Comparison of ENCODE assay signal across 1 cellular context in the genomic region with DNA sequence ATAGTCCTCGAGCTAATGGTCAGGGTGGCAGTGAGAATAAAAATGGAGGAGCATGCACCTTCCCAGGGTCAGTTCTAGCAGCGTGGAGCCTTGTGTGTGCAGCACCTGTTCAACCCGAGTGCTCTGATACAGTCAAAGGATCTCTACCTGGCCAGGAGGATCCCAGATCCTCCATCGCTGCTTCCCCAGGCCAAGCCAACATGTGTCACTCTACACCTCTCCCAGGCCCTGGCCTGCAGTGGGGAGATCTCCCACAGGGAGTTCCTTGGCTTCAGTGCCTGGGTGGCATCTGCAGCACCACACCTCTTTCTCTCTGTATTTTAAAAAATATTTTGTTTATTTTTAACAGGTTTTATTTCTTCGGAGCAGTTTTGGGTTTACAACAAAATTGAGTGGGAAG.
TF ChIP-seq lines count a peak whose summit lies in the region.

No MANE protein-coding gene starts in this region.

TF ChIP-seq in WTC11, 78 proteins besides CTCF, POLR2A, EP300 and RAD21 (continued from another document):
- TF ChIP-seq, protein P1, sequence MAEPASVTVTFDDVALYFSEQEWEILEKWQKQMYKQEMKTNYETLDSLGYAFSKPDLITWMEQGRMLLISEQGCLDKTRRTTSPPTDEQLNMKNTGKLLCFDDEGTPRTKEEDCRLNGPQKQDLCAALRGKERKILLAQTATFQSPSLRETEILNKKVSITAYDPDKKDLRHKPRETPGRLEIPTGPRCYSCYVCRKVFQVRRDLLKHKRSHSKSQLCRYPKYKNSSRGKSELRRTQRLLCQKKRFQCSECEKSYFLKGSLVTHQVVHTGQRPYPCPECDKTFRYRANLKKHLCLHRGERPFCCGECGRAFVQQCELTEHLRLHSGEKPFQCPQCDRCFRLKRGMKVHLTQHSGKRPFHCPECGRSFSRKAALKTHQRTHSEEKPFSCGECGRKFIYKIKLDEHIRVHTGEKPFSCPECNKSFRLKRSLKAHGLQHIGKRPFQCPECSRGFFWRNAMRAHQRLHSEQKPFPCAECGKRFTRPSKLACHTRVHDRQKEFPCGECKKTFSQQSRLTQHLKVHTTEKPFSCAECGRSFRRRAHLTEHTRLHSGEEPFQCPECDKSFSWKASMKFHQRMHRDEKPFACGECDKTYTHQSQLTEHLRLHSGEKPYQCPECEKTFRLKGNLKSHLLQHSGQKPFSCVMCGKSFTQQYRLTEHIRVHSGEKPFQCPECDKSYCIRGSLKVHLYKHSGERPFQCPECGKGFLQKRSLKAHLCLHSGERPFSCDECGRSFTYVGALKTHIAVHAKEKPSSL (CRISPR knock-in tag; conservative IDR thresholded peaks at IDR 0.05), result no peak
- TF ChIP-seq, protein P2, sequence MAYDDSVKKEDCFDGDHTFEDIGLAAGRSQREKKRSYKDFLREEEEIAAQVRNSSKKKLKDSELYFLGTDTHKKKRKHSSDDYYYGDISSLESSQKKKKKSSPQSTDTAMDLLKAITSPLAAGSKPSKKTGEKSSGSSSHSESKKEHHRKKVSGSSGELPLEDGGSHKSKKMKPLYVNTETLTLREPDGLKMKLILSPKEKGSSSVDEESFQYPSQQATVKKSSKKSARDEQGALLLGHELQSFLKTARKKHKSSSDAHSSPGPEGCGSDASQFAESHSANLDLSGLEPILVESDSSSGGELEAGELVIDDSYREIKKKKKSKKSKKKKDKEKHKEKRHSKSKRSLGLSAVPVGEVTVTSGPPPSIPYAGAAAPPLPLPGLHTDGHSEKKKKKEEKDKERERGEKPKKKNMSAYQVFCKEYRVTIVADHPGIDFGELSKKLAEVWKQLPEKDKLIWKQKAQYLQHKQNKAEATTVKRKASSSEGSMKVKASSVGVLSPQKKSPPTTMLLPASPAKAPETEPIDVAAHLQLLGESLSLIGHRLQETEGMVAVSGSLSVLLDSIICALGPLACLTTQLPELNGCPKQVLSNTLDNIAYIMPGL (CRISPR knock-in tag; IDR thresholded peaks at IDR 0.05), result no peak
- TF ChIP-seq ZNF232 (CRISPR knock-in tag; IDR thresholded peaks at IDR 0.05), result no peak
- TF ChIP-seq, protein P3, sequence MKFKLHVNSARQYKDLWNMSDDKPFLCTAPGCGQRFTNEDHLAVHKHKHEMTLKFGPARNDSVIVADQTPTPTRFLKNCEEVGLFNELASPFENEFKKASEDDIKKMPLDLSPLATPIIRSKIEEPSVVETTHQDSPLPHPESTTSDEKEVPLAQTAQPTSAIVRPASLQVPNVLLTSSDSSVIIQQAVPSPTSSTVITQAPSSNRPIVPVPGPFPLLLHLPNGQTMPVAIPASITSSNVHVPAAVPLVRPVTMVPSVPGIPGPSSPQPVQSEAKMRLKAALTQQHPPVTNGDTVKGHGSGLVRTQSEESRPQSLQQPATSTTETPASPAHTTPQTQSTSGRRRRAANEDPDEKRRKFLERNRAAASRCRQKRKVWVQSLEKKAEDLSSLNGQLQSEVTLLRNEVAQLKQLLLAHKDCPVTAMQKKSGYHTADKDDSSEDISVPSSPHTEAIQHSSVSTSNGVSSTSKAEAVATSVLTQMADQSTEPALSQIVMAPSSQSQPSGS (CRISPR knock-in tag; IDR thresholded peaks at IDR 0.05; ENCODE audit: borderline replicate concordance, low read depth), result no peak
